In genomic region chr7:80533287-80533686, GRCh38 we compare ENCODE assay signal across 31 cellular contexts. TPM values are rescaled to one million over a fixed set of nuclear protein-coding genes. Genes with fewer than 3 reads are reported as not detected.
DNase-seq lines count a peak whose midpoint lies in the region; ATAC-seq and TF ChIP-seq lines count a peak whose summit lies in the region.
"Had no signal": no experiment of that assay in that cellular context is flagged by ENCODE, and none has a peak within 500 bp of the region (broad histone marks: within the 10 kb centered on the region; RNA-seq: fewer than 3 reads in every experiment).

No MANE protein-coding gene starts in this region.

- H3K9me3 ChIP-seq in trophoblast cell (ENCODE audit: insufficient read depth, low read depth, low read length), result peaks cover 4% of the 10 kb centered on the region
- H3K9me3 ChIP-seq: A549, BLaER1, gastrocnemius medialis, lower lobe of right lung, right atrium auricular region, tibial artery had no signal

- peak overlapping the region; percentile 63 for H4K8ac ChIP-seq in trophoblast cell (ENCODE audit: low read depth, low read length)

- no CpG with 5 or more reads among the region's 1 CpG for WGBS in trophoblast cell (ENCODE audit: extremely low coverage, insufficient coverage, insufficient read length)

- no peak overlapping the region for H3K27ac Mint-ChIP-seq in Calu3 (ENCODE audit: unreplicated experiment)
- H3K27ac Mint-ChIP-seq in activated naive CD4-positive, alpha-beta T cell treated with anti-CD3 and anti-CD28 coated beads, Interleukin-2, amount 50 U/mL, for 72 hours, result no peak overlapping the region
- H3K27ac Mint-ChIP-seq: stimulated activated naive CD8-positive, alpha-beta T cell treated with anti-CD3 and anti-CD28 coated beads, Interleukin-15, Interleukin-2, amounts not matched to agents 100 ng/mL and 50 ng/mL, for 24 hours had no signal

- H3K27ac ChIP-seq in trophoblast cell (ENCODE audit: low read depth, low read length), result peak overlapping the region; percentile 90
- H3K27ac ChIP-seq: A549, BLaER1, epithelial cell of prostate, gastrocnemius medialis, lower lobe of right lung, PC-9, right atrium auricular region, tibial artery had no signal

- peak; percentile 26 for DNase-seq in Calu3
- DNase-seq in NCI-H226, result peak; percentile 20
- DNase-seq in fibroblast of villous mesenchyme (ENCODE audit: low read depth), result peak; percentile 10
- DNase-seq in trophoblast cell, result no peak
- no peak for DNase-seq in activated naive CD4-positive, alpha-beta T cell treated with Interleukin-2 at 50 U/mL for 16 hours
- no peak for DNase-seq in activated naive CD4-positive, alpha-beta T cell treated with anti-CD3 and anti-CD28 coated beads, Interleukin-2, amount 50 U/mL, for 72 hours (ENCODE audit: low spot score in 2 of 2)
- DNase-seq: activated CD8-positive, alpha-beta memory T cell treated with anti-CD3 and anti-CD28 coated beads for 24 hours; activated naive CD4-positive, alpha-beta T cell; activated T-cell treated with anti-CD3 and anti-CD28 coated beads, Interleukin-2, amount 50 U/mL, for 4 hours; gastrocnemius medialis; hippocampal formation; lower lobe of right lung; NCI-H1694; NCI-H774; nucleus accumbens; SHP77 treated with DMSO at 0.1 percent for 48 hours; stimulated activated CD4-positive, alpha-beta T cell treated with anti-CD3 and anti-CD28 coated beads, Interleukin-12 subunit alpha, Interleukin-12 subunit beta, amount 100 ng/mL, for 4 hours; stimulated activated CD4-positive, alpha-beta T cell treated with anti-CD3 and anti-CD28 coated beads, Interleukin-4, amount 100 ng/mL, for 4 hours; tibial artery had no signal

- H3K27me3 ChIP-seq in trophoblast cell (ENCODE audit: insufficient read depth, low read length), result no peaks in the 10 kb centered on the region
- H3K27me3 ChIP-seq: BLaER1, gastrocnemius medialis, right atrium auricular region, tibial artery had no signal

- peaks cover 5 to 8% of the 10 kb centered on the region in 2 experiments for H3K4me1 ChIP-seq in trophoblast cell (ENCODE audit: control insufficient read depth in 1 of 2, insufficient read depth in 2 of 2, low read length in 2 of 2)
- H3K4me1 ChIP-seq: A549, BLaER1, gastrocnemius medialis, lower lobe of right lung, tibial artery had no signal

- no peak overlapping the region for H4K12ac ChIP-seq in trophoblast cell (ENCODE audit: low read depth, low read length)

- no peaks in the 10 kb centered on the region for H3K27me3 Mint-ChIP-seq in Calu3 (ENCODE audit: unreplicated experiment)
- H3K27me3 Mint-ChIP-seq: central memory CD8-positive, alpha-beta T cell; stimulated activated naive CD8-positive, alpha-beta T cell treated with anti-CD3 and anti-CD28 coated beads, Interleukin-15, Interleukin-2, amounts not matched to agents 100 ng/mL and 50 ng/mL, for 24 hours had no signal

- H2AK5ac ChIP-seq in trophoblast cell (ENCODE audit: low read length), result no peak overlapping the region

- peak overlapping the region; percentile 97 for H4K91ac ChIP-seq in trophoblast cell (ENCODE audit: low read depth, low read length)

- peak overlapping the region; percentile 62 for H3K18ac ChIP-seq in trophoblast cell (ENCODE audit: low read length)

- H3K9me3 Mint-ChIP-seq in Calu3 (ENCODE audit: low read depth, unreplicated experiment), result peaks cover 6% of the 10 kb centered on the region
- H3K9me3 Mint-ChIP-seq in activated naive CD4-positive, alpha-beta T cell treated with anti-CD3 and anti-CD28 coated beads, Interleukin-2, amount 50 U/mL, for 72 hours, result peaks cover 4 to 6% of the 10 kb centered on the region in 2 donors
- H3K9me3 Mint-ChIP-seq: activated T-cell treated with anti-CD3 and anti-CD28 coated beads, Interleukin-2, amount 50 U/mL, for 4 hours; stimulated activated naive CD8-positive, alpha-beta T cell treated with anti-CD3 and anti-CD28 coated beads, Interleukin-15, Interleukin-2, amounts not matched to agents 100 ng/mL and 50 ng/mL, for 24 hours had no signal

- intact Hi-C loops in Calu3 (cut with micrococcal nuclease; ENCODE audit: unreplicated experiment), result no loop called here

- no peak overlapping the region for H3K4me2 ChIP-seq in trophoblast cell (ENCODE audit: low read length)
- H3K4me2 ChIP-seq: A549, BLaER1, PC-9 had no signal

- no peak overlapping the region for H3K4me3 ChIP-seq in fibroblast of villous mesenchyme (ENCODE audit: low read depth, low read length)
- H3K4me3 ChIP-seq in trophoblast cell (ENCODE audit: low read depth, low read length), result no peak overlapping the region
- H3K4me3 ChIP-seq: A549, BLaER1, gastrocnemius medialis, K562, lower lobe of right lung, PC-9, right atrium auricular region, tibial artery had no signal

- peaks cover 1% of the 10 kb centered on the region for H3K79me2 ChIP-seq in trophoblast cell (ENCODE audit: control insufficient read depth, insufficient read depth, low read length, poor library complexity)

- no peak for ATAC-seq in GM21360 (IDR thresholded peaks at IDR 0.05; ENCODE audit: unreplicated experiment)
- ATAC-seq in HG03469 (IDR thresholded peaks at IDR 0.05; ENCODE audit: unreplicated experiment), result no peak
- ATAC-seq in activated naive CD4-positive, alpha-beta T cell treated with anti-CD3 and anti-CD28 coated beads, Interleukin-2, amount 50 U/mL, for 72 hours, result no peak
- ATAC-seq: A549; activated T-cell treated with anti-CD3 and anti-CD28 coated beads, Interleukin-2, amount 50 U/mL, for 4 hours; gastrocnemius medialis; K562; lower lobe of right lung had no signal

- H2AFZ ChIP-seq in trophoblast cell (ENCODE audit: insufficient read depth, low read length, poor library complexity), result peak overlapping the region; percentile 75
- H2AFZ ChIP-seq: PC-9 had no signal

- H3K79me1 ChIP-seq in trophoblast cell (ENCODE audit: low read length), result peaks cover 22% of the 10 kb centered on the region

- no peak overlapping the region for H3K4ac ChIP-seq in trophoblast cell (ENCODE audit: low read depth, low read length)

- TF ChIP-seq CTCF in Calu3 (IDR thresholded peaks at IDR 0.05; ENCODE audit: unreplicated experiment) (no peak), fibroblast of villous mesenchyme (IDR thresholded peaks at IDR 0.05; ENCODE audit: insufficient read depth, low read depth, low read length) (no peak)

- H3K36me3 Mint-ChIP-seq in Calu3 (ENCODE audit: insufficient read depth, unreplicated experiment), result no peaks in the 10 kb centered on the region
- no peaks in the 10 kb centered on the region for H3K36me3 Mint-ChIP-seq in activated naive CD4-positive, alpha-beta T cell treated with anti-CD3 and anti-CD28 coated beads, Interleukin-2, amount 50 U/mL, for 72 hours

- H2BK12ac ChIP-seq in trophoblast cell (ENCODE audit: low read length), result peak overlapping the region; percentile 99

- BruUV-seq in Calu3 (replicated peaks; lab: Mats Ljungman, UMichigan), result no TSS peak

- H3K36me3 ChIP-seq in trophoblast cell (ENCODE audit: control insufficient read depth in 1 of 2, insufficient read depth in 2 of 2, low read length in 2 of 2), result peaks cover 0 to 2% of the 10 kb centered on the region in 2 experiments
- H3K36me3 ChIP-seq: BLaER1, gastrocnemius medialis, lower lobe of right lung, right atrium auricular region, tibial artery had no signal

- no peak overlapping the region for H3K9ac ChIP-seq in trophoblast cell (ENCODE audit: low read length)
- H3K9ac ChIP-seq: BLaER1 had no signal

- CTCF ChIA-PET in Calu3 (lab: Charles Lee), result interaction anchor here (0.9 kb wide), 1 partner anchor 78 kb away, joined by 4 read pairs; no protein-coding TSS in a partner anchor

- H3K14ac ChIP-seq in trophoblast cell (ENCODE audit: low read length), result peak overlapping the region; percentile 52

- peak overlapping the region; percentile 99 for H2BK120ac ChIP-seq in trophoblast cell (ENCODE audit: insufficient read depth, low read length, poor library complexity)

- peaks cover 24% of the 10 kb centered on the region for H3K4me1 Mint-ChIP-seq in Calu3 (ENCODE audit: low read depth, unreplicated experiment)
- H3K4me1 Mint-ChIP-seq: central memory CD8-positive, alpha-beta T cell had no signal

- H3K23ac ChIP-seq in trophoblast cell (ENCODE audit: low read length), result no peak overlapping the region

- no peak overlapping the region for H3K4me3 Mint-ChIP-seq in Calu3 (ENCODE audit: low read depth, unreplicated experiment)
- H3K4me3 Mint-ChIP-seq: activated T-cell treated with anti-CD3 and anti-CD28 coated beads, Interleukin-2, amount 50 U/mL, for 4 hours; central memory CD8-positive, alpha-beta T cell; stimulated activated naive CD8-positive, alpha-beta T cell treated with anti-CD3 and anti-CD28 coated beads, Interleukin-15, Interleukin-2, amounts not matched to agents 100 ng/mL and 50 ng/mL, for 24 hours had no signal

- H2BK5ac ChIP-seq in trophoblast cell (ENCODE audit: low read depth, low read length, poor library complexity), result peak overlapping the region; percentile 92

RNA-seq across cellular contexts. Expression of gene GNAT3, which starts 21.4 kb away (rescaled TPM):
- total RNA-seq in Calu3 (2022) (not detected in 2 replicates), fibroblast of villous mesenchyme (not detected in 2 replicates)
- 0.06 and 0.07 TPM in 2 replicates for polyA plus RNA-seq in trophoblast cell (2013)
- total RNA-seq in activated naive CD4-positive, alpha-beta T cell treated with anti-CD3 and anti-CD28 coated beads, Interleukin-2, amount 50 U/mL, for 72 hours, result not detected
- total RNA-seq: activated T-cell treated with anti-CD3 and anti-CD28 coated beads, Interleukin-2, amount 50 U/mL, for 4 hours; Daoy; gastrocnemius medialis; K562; lower lobe of right lung; myocyte; PC-9; right atrium auricular region had no signal
- polyA plus RNA-seq: A549, K562 had no signal

Comparison
In these comparisons a context has a peak if more than half of its experiments do, and no peak if none do; other contexts are left out.
1. DNase-seq: peak in Calu3 (single experiment), NCI-H226 (single experiment) and fibroblast of villous mesenchyme (single experiment); none in trophoblast cell (0 of 2), activated naive CD4-positive, alpha-beta T cell treated with Interleukin-2 at 50 U/mL for 16 hours (single experiment) and activated naive CD4-positive, alpha-beta T cell treated with anti-CD3 and anti-CD28 coated beads, Interleukin-2, amount 50 U/mL, for 72 hours (0 of 2).